ENCODE assay signal across 19 cellular contexts in the genomic region with DNA sequence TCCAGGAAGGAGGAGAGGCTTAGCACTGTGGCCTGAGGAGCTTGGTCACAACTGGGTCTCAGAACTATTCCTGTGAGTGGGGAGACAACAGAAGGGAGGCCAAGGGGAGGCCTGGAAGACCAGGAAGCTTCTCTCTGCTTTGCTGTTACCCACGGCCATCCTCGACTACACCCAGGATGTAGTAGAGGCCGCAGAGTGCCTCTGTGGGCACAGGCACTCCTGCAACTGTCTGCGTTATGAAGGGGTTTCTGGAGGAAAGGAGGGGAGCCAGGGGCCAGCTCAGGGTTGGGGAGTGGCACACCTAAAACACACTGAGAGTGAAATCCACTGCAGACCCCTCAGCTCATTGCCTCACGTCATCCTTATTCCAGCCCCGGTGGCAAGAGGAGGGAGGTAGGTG. TPM values are rescaled to one million over a fixed set of nuclear protein-coding genes. Genes with fewer than 3 reads are reported as not detected.
DNase-seq lines count a peak whose midpoint lies in the region; ATAC-seq and TF ChIP-seq lines count a peak whose summit lies in the region.
"Had no signal": no experiment of that assay in that cellular context is flagged by ENCODE, and none has a peak within 500 bp of the region (broad histone marks: within the 10 kb centered on the region; RNA-seq: fewer than 3 reads in every experiment).

No MANE protein-coding gene starts in this region.

- H3K4me3 Mint-ChIP-seq in T-helper 2 cell treated with Interferon-gamma antibody and Interleukin-4, amounts not matched to agents 5 μg/mL and 100 μg/mL, for 36 hours = peak overlapping the region; percentile 3
- H3K4me3 Mint-ChIP-seq in endothelial cell (ENCODE audit: unreplicated experiment) = no peak overlapping the region
- H3K4me3 Mint-ChIP-seq: HFFc6 had no signal

- peaks cover 4% of the 10 kb centered on the region for H3K4me1 Mint-ChIP-seq in T-helper 2 cell treated with Interferon-gamma antibody and Interleukin-4, amounts not matched to agents 5 μg/mL and 100 μg/mL, for 36 hours (ENCODE audit: low read depth)
- peaks cover 7% of the 10 kb centered on the region for H3K4me1 Mint-ChIP-seq in endothelial cell (ENCODE audit: unreplicated experiment)

- peak; percentile 10 for DNase-seq in Right ventricle myocardium superior
- DNase-seq in left cardiac atrium = no peak
- no peak for DNase-seq in T-helper 2 cell treated with Interferon-gamma antibody and Interleukin-4, amounts not matched to agents 5 μg/mL and 100 μg/mL, for 36 hours (ENCODE audit: low spot score)
- no peak for DNase-seq in endothelial cell (ENCODE audit: low spot score)
- no peak for DNase-seq in HPDE6-E6E7 (ENCODE audit: extremely low spot score)
- no peak for DNase-seq in cerebellar nuclear complex (lab: John Stamatoyannopoulos, UW)
- DNase-seq: ACHN, C1 segment of cervical spinal cord, DMS153, GF-D8, GM23248, HFFc6, KG1, MV-4-11, NCI-H1694 treated with DMSO at 0.1 percent for 48 hours, Peyer's patch had no signal

- ATAC-seq in Right ventricle myocardium superior (ENCODE audit: poor library complexity) (no peak), left cardiac atrium (no peak), HG02759 (IDR thresholded peaks at IDR 0.05; ENCODE audit: unreplicated experiment) (no peak)
- ATAC-seq: HepG2 had no signal

- peak overlapping the region; percentile 50 for H3K27ac Mint-ChIP-seq in T-helper 2 cell treated with Interferon-gamma antibody and Interleukin-4, amounts not matched to agents 5 μg/mL and 100 μg/mL, for 36 hours
- peak overlapping the region; percentile 15 for H3K27ac Mint-ChIP-seq in endothelial cell (ENCODE audit: unreplicated experiment)
- H3K27ac Mint-ChIP-seq: HFFc6 had no signal

- H3K27me3 Mint-ChIP-seq in T-helper 2 cell treated with Interferon-gamma antibody and Interleukin-4, amounts not matched to agents 5 μg/mL and 100 μg/mL, for 36 hours (ENCODE audit: low read depth) = peaks cover 34% of the 10 kb centered on the region
- peaks cover 8% of the 10 kb centered on the region for H3K27me3 Mint-ChIP-seq in endothelial cell (ENCODE audit: unreplicated experiment)

- intact Hi-C loops in Right ventricle myocardium superior (cut with DNase I) (loop anchor here (10.0 kb wide), 1 partner anchor 124 kb away; no protein-coding TSS in a partner anchor), left cardiac atrium (cut with DNase I) (no loop called here)

- H3K9me3 Mint-ChIP-seq in T-helper 2 cell treated with Interferon-gamma antibody and Interleukin-4, amounts not matched to agents 5 μg/mL and 100 μg/mL, for 36 hours = no peaks in the 10 kb centered on the region
- no peaks in the 10 kb centered on the region for H3K9me3 Mint-ChIP-seq in endothelial cell (ENCODE audit: unreplicated experiment)
- H3K9me3 Mint-ChIP-seq: HFFc6 had no signal

- TF ChIP-seq CTCF in endothelial cell (IDR thresholded peaks at IDR 0.05; ENCODE audit: unreplicated experiment) = no peak

- no peaks in the 10 kb centered on the region for H3K36me3 Mint-ChIP-seq in T-helper 2 cell treated with Interferon-gamma antibody and Interleukin-4, amounts not matched to agents 5 μg/mL and 100 μg/mL, for 36 hours (ENCODE audit: low read depth)
- no peaks in the 10 kb centered on the region for H3K36me3 Mint-ChIP-seq in endothelial cell (ENCODE audit: low read depth, unreplicated experiment)

RNA-seq across cellular contexts. Expression of gene MFRP, which starts 3.8 kb away (rescaled TPM):
- total RNA-seq in Right ventricle myocardium superior (not detected), left cardiac atrium (not detected), endothelial cell (ENCODE audit: unreplicated experiment) (0.13 TPM)
- total RNA-seq: GM23248, HepG2, HFFc6, NCI-H460, Peyer's patch had no signal

RNA-seq across cellular contexts. Expression of gene C1QTNF5, which starts 9.6 kb away (rescaled TPM):
- total RNA-seq in Right ventricle myocardium superior (15.1 TPM), left cardiac atrium (10 to 100 TPM; 25.1 to 39.9 TPM), endothelial cell (ENCODE audit: unreplicated experiment) (26.0 TPM)
- total RNA-seq: NCI-H460 had no signal

RNA-seq across cellular contexts. Expression of gene RNF26, which starts 16.0 kb away (rescaled TPM):
- total RNA-seq in Right ventricle myocardium superior (12.9 TPM), left cardiac atrium (10 to 100 TPM; 13.2 to 14.1 TPM), endothelial cell (ENCODE audit: unreplicated experiment) (31.5 TPM)

RNA-seq across cellular contexts. Expression of gene USP2, which starts 31.2 kb away (rescaled TPM):
- 136 TPM for total RNA-seq in Right ventricle myocardium superior
- 10 to 100 TPM; 65.8 to 68.8 TPM for total RNA-seq in left cardiac atrium
- 1.5 TPM for total RNA-seq in endothelial cell (ENCODE audit: unreplicated experiment)
- total RNA-seq: GM23248 had no signal

RNA-seq across cellular contexts. Expression of gene MCAM, which starts 33.4 kb away (rescaled TPM):
- 41.9 TPM for total RNA-seq in Right ventricle myocardium superior
- 100 to 1,000 TPM; 144 to 230 TPM for total RNA-seq in left cardiac atrium
- 78.3 TPM for total RNA-seq in endothelial cell (ENCODE audit: unreplicated experiment)
